21 cellular contexts compared by ENCODE assay signal in the genomic region with DNA sequence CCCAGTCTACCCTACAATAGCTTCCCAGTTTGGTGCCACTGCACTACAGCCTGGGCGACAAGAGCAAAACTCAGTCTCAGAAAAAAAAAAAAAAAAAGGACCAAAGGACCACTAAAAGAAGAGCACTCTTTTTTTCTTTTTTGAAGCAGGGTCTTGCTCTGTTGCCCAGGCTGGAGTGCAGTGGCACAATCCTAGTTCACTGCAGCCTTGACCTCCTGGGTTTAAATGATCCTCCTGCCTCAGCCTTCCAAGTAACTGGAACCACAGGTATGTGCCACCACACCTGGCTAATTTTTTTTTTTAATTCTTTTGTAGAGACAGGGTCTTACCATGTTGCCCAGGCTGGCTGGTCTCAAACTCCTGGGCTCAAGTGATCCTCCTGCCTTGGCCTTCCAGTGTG.
"Had no signal": no experiment of that assay in that cellular context is flagged by ENCODE, and none has a peak within 500 bp of the region (broad histone marks: within the 10 kb centered on the region; RNA-seq: fewer than 3 reads in every experiment).

No MANE protein-coding gene starts in this region.

- H3K36me3 ChIP-seq: cardiac muscle cell, left ventricle myocardium inferior, uterus had no signal

- H3K9me3 Mint-ChIP-seq: activated T-helper 2 cell treated with anti-CD3 and anti-CD28 coated beads, Interferon-gamma antibody, Interleukin-2, Interleukin-4, amounts not matched to agents 10 μg/mL and 5 μg/mL and 100 μg/mL, durations not matched to agents 14 hours and 24 hours and 36 hours; nephron progenitor cell; stimulated activated naive B cell treated with anti-CD40 and anti-IgM and Interleukin-4, amounts not matched to agents 10 μg/mL and 1 μg/mL and 100 μg/mL, for 72 hours had no signal

- H3K4me3 Mint-ChIP-seq: stimulated activated naive B cell treated with anti-CD40 and anti-IgM and Interleukin-4, amounts not matched to agents 10 μg/mL and 1 μg/mL and 100 μg/mL, for 72 hours had no signal

- H3K27me3 ChIP-seq: body of pancreas, cardiac muscle cell, foreskin keratinocyte, uterus had no signal

- H3K27ac ChIP-seq: body of pancreas, cardiac muscle cell, foreskin keratinocyte, left ventricle myocardium inferior, VCaP had no signal

- DNase-seq: activated CD4-positive, alpha-beta T cell treated with anti-CD3 and anti-CD28 coated beads, Interleukin-2, amount 50 U/mL, for 1 hour; activated CD4-positive, CD25-positive, alpha-beta regulatory T cell treated with anti-CD3 and anti-CD28 coated beads, Interleukin-2, amount 50 U/mL, for 72 hours; activated naive CD4-positive, alpha-beta T cell; activated T-cell treated with anti-CD3 and anti-CD28 coated beads, Interleukin-2, amount 50 U/mL, for 1 hour; body of pancreas; dermis blood vessel endothelial cell; effector CD8-positive, alpha-beta T cell; erythroblast; foreskin keratinocyte; left ventricle myocardium inferior; nephron progenitor cell; occipital lobe; small intestine; stimulated activated CD4-positive, alpha-beta T cell treated with anti-CD3 and anti-CD28 coated beads, Interleukin-2, amount 100 ng/mL, for 24 hours; stimulated activated naive B cell treated with anti-CD40 and anti-IgM and Interleukin-4, amounts not matched to agents 10 μg/mL and 1 μg/mL and 100 μg/mL, for 72 hours; trophoblast cell; uterus had no signal

- FAIRE-seq: small intestine had no signal

- H3K27ac Mint-ChIP-seq: activated T-helper 2 cell treated with anti-CD3 and anti-CD28 coated beads, Interferon-gamma antibody, Interleukin-2, Interleukin-4, amounts not matched to agents 10 μg/mL and 5 μg/mL and 100 μg/mL, durations not matched to agents 14 hours and 24 hours and 36 hours; nephron progenitor cell; stimulated activated naive B cell treated with anti-CD40 and anti-IgM and Interleukin-4, amounts not matched to agents 10 μg/mL and 1 μg/mL and 100 μg/mL, for 72 hours had no signal

- H3K9me3 ChIP-seq: body of pancreas, left ventricle myocardium inferior, uterus had no signal

- H3K4me3 ChIP-seq: body of pancreas, cardiac muscle cell, left ventricle myocardium inferior, uterus had no signal

- H3K4me1 ChIP-seq: body of pancreas had no signal

- ATAC-seq: body of pancreas; foreskin keratinocyte; sciatic nerve; stimulated activated naive B cell treated with anti-CD40 and anti-IgM and Interleukin-4, amounts not matched to agents 10 μg/mL and 1 μg/mL and 100 μg/mL, for 72 hours had no signal

- H3K36me3 Mint-ChIP-seq: stimulated activated naive B cell treated with anti-CD40 and anti-IgM and Interleukin-4, amounts not matched to agents 10 μg/mL and 1 μg/mL and 100 μg/mL, for 72 hours had no signal
